Comparison of ENCODE assay signal across 21 cellular contexts in the genomic region with DNA sequence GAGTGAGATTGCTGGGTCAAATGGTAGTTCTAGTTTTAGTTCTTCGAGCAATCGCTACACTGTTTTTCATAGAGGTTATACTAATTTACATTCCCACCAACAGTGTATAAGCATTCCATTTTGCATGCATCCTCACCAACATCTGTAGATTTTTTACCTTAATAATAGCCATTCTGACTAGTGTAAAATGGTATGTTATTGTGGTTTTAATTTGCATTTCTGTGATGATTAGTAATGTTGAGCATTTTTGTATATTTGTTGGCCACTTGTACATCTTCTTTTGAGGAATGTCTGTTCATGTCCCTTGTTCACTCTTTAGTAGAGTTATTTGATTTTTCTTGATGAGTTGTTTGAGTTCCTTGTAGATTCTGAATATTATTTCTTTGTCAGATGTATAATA.
DNase-seq lines count a peak whose midpoint lies in the region; ATAC-seq, FAIRE-seq and TF ChIP-seq lines count a peak whose summit lies in the region.
"Had no signal": no experiment of that assay in that cellular context is flagged by ENCODE, and none has a peak within 500 bp of the region (broad histone marks: within the 10 kb centered on the region; RNA-seq: fewer than 3 reads in every experiment).

No MANE protein-coding gene starts in this region.

- DNase-seq in GM23248 = peak; percentile 29
- peak; percentile 65 for DNase-seq in astrocyte (ENCODE audit: low read depth)
- peak; percentile 4 for DNase-seq in bronchial epithelial cell (ENCODE audit: low read depth)
- no peak for DNase-seq in ovary
- DNase-seq in lower leg skin (ENCODE audit: low spot score in 2 of 2) = no peak
- no peak for DNase-seq in ascending aorta (ENCODE audit: low spot score in 2 of 2)
- DNase-seq: ACHN; AML-193; Caco-2; CD4-positive, alpha-beta T cell; GF-D8; GOT3; H7; IMR-90 had no signal

- intact Hi-C loops in ovary (cut with DNase I) = no loop called here
- intact Hi-C loops in lower leg skin (cut with DNase I; ENCODE audit: low total_unique reads) = no loop called here
- intact Hi-C loops in ascending aorta (cut with DNase I) = no loop called here

- H3K9me2 ChIP-seq in GM23248 (ENCODE audit: insufficient read depth) = no peaks in the 10 kb centered on the region

- no peaks in the 10 kb centered on the region for H3K4me1 ChIP-seq in GM23248 (ENCODE audit: insufficient read depth)
- H3K4me1 ChIP-seq in astrocyte (ENCODE audit: insufficient read depth, low read length) = no peaks in the 10 kb centered on the region
- no peaks in the 10 kb centered on the region for H3K4me1 ChIP-seq in ovary (ENCODE audit: insufficient read depth)
- no peaks in the 10 kb centered on the region for H3K4me1 ChIP-seq in ascending aorta
- H3K4me1 ChIP-seq: Caco-2 had no signal

- H3K4me1 Mint-ChIP-seq in astrocyte (ENCODE audit: low read depth, unreplicated experiment) = no peaks in the 10 kb centered on the region

- H3K27me3 ChIP-seq in GM23248 (replicated peaks; ENCODE audit: insufficient read depth) (no peaks in the 10 kb centered on the region), astrocyte (ENCODE audit: insufficient read depth, low read length) (no peaks in the 10 kb centered on the region), bronchial epithelial cell (ENCODE audit: control insufficient read depth, insufficient read depth, low read length) (no peaks in the 10 kb centered on the region), ovary (no peaks in the 10 kb centered on the region), ascending aorta (no peaks in the 10 kb centered on the region)

- TF ChIP-seq POLR2A in ovary (IDR thresholded peaks at IDR 0.05) (no peak), lower leg skin (IDR thresholded peaks at IDR 0.05) (no peak)

- TF ChIP-seq EP300 in ovary (IDR thresholded peaks at IDR 0.05) = no peak

- no peaks in the 10 kb centered on the region for H4K20me1 ChIP-seq in GM23248 (ENCODE audit: insufficient read depth)
- no peaks in the 10 kb centered on the region for H4K20me1 ChIP-seq in astrocyte (ENCODE audit: insufficient read depth, low read length)

- H2AFZ ChIP-seq in GM23248 (no peak overlapping the region), astrocyte (ENCODE audit: low read depth, low read length) (no peak overlapping the region)

- no peak overlapping the region for H3K27ac Mint-ChIP-seq in astrocyte (ENCODE audit: unreplicated experiment)
- H3K27ac Mint-ChIP-seq: CD4-positive, alpha-beta T cell had no signal

- H3K27ac ChIP-seq in GM23248 (no peak overlapping the region), astrocyte (ENCODE audit: low read depth, low read length) (no peak overlapping the region), ovary (no peak overlapping the region), ascending aorta (no peak overlapping the region)
- H3K27ac ChIP-seq: C4-2B, HL-60 had no signal

- FAIRE-seq in astrocyte (lab: Jason Lieb, UNC) (no peak), bronchial epithelial cell (lab: Jason Lieb, UNC) (no peak)
- FAIRE-seq: A204.1, D721Med, HTR-8/SVneo, K562 had no signal

- H3K4me3 ChIP-seq in GM23248 (no peak overlapping the region), astrocyte (ENCODE audit: insufficient read depth, low read depth, low read length) (no peak overlapping the region), bronchial epithelial cell (ENCODE audit: low read depth, low read length) (no peak overlapping the region), ovary (no peak overlapping the region), lower leg skin (ENCODE audit: low read depth, poor library complexity, severe bottlenecking) (no peak overlapping the region), ascending aorta (no peak overlapping the region)
- H3K4me3 ChIP-seq: K562 had no signal

- H3K36me3 ChIP-seq in GM23248 (ENCODE audit: low read depth) (no peaks in the 10 kb centered on the region), astrocyte (ENCODE audit: insufficient read depth, low read length) (no peaks in the 10 kb centered on the region), bronchial epithelial cell (ENCODE audit: control insufficient read depth, insufficient read depth, low read length) (no peaks in the 10 kb centered on the region), ovary (no peaks in the 10 kb centered on the region), ascending aorta (no peaks in the 10 kb centered on the region)

- H3F3A ChIP-seq in GM23248 (ENCODE audit: insufficient read depth) = no peaks in the 10 kb centered on the region

- WGBS in GM23248 (ENCODE audit: low coverage in 1 of 2, low lambda C conversion rate in 2 of 2, missing lambda C conversion rate in 2 of 2), 2 experiments = 88 to 94% methylated on average over 2 of the region's 2 CpGs
- 95 to 98% (median 96%) methylated on average over 2 of the region's 2 CpGs for WGBS in ovary, 3 donors
- WGBS in lower leg skin, 2 donors = 92 to 96% methylated on average over 2 of the region's 2 CpGs

- H3K9me3 Mint-ChIP-seq in astrocyte (ENCODE audit: unreplicated experiment) = peaks cover 5% of the 10 kb centered on the region

- no peaks in the 10 kb centered on the region for H3K36me3 Mint-ChIP-seq in astrocyte (ENCODE audit: low read depth, unreplicated experiment)

- H3K4me3 Mint-ChIP-seq in astrocyte (ENCODE audit: unreplicated experiment) = no peak overlapping the region
- H3K4me3 Mint-ChIP-seq: CD4-positive, alpha-beta T cell had no signal

- H3K9me3 ChIP-seq in GM23248 (ENCODE audit: low read depth) = no peaks in the 10 kb centered on the region
- H3K9me3 ChIP-seq in astrocyte (ENCODE audit: insufficient read depth, low read depth, low read length) = no peaks in the 10 kb centered on the region
- no peaks in the 10 kb centered on the region for H3K9me3 ChIP-seq in ovary
- H3K9me3 ChIP-seq in ascending aorta = no peaks in the 10 kb centered on the region
- H3K9me3 ChIP-seq: Caco-2 had no signal

- no peak for ATAC-seq in HG03460 (IDR thresholded peaks at IDR 0.05; ENCODE audit: unreplicated experiment)
- ATAC-seq: K562 had no signal

- no peaks in the 10 kb centered on the region for H3K79me2 ChIP-seq in GM23248 (ENCODE audit: insufficient read depth)
- H3K79me2 ChIP-seq in astrocyte (ENCODE audit: insufficient read depth, low read length) = no peaks in the 10 kb centered on the region

- H3K9ac ChIP-seq in GM23248 (no peak overlapping the region), astrocyte (ENCODE audit: low read length) (no peak overlapping the region)

- H3K4me2 ChIP-seq in GM23248 (ENCODE audit: unreplicated experiment) = no peak overlapping the region
- H3K4me2 ChIP-seq in astrocyte (ENCODE audit: low read length) = no peak overlapping the region

- no peak for TF ChIP-seq CTCF in astrocyte (IDR thresholded peaks at IDR 0.05; ENCODE audit: insufficient read depth, low read depth, low read length)
- TF ChIP-seq CTCF in bronchial epithelial cell (IDR thresholded peaks at IDR 0.05; ENCODE audit: insufficient read depth, low read length, severe bottlenecking) = no peak
- no peak for TF ChIP-seq CTCF in ovary (IDR thresholded peaks at IDR 0.05)
- no peak for TF ChIP-seq CTCF in lower leg skin (IDR thresholded peaks at IDR 0.05)
- no peak for TF ChIP-seq CTCF in ascending aorta (IDR thresholded peaks at IDR 0.05)

- H3K27me3 Mint-ChIP-seq in astrocyte (ENCODE audit: low read depth, unreplicated experiment) = no peaks in the 10 kb centered on the region
- H3K27me3 Mint-ChIP-seq: CD4-positive, alpha-beta T cell had no signal

- in situ Hi-C loops in GM23248 (cut with MboI) = no loop called here

Comparison
In these comparisons a context has a peak if more than half of its experiments do, and no peak if none do; other contexts are left out.
1. DNase-seq: peak in GM23248 (single experiment), astrocyte (single experiment) and bronchial epithelial cell (single experiment); none in ovary (0 of 5), lower leg skin (0 of 2) and ascending aorta (0 of 2).